In genomic region chr3:182763896-182764295, GRCh38 we compare ENCODE assay signal across 28 cellular contexts. TPM values are rescaled to one million over a fixed set of nuclear protein-coding genes. Genes with fewer than 3 reads are reported as not detected.
DNase-seq lines count a peak whose midpoint lies in the region; ATAC-seq, FAIRE-seq and TF ChIP-seq lines count a peak whose summit lies in the region.
"Had no signal": no experiment of that assay in that cellular context is flagged by ENCODE, and none has a peak within 500 bp of the region (broad histone marks: within the 10 kb centered on the region; RNA-seq: fewer than 3 reads in every experiment).

No MANE protein-coding gene starts in this region.

- no peak for FAIRE-seq in K562 (lab: Jason Lieb, UNC)
- FAIRE-seq: A204.1, D721Med, GM12878, GM12892, GM18507 had no signal

- no peak overlapping the region for H3K9ac ChIP-seq in K562 (ENCODE audit: insufficient read depth in 1 of 2, low read depth in 2 of 2, low read length in 2 of 2)
- H3K9ac ChIP-seq: BLaER1 had no signal

- no TSS peak for BruUV-seq in K562 (replicated peaks; lab: Mats Ljungman, UMichigan)

- CTCF ChIA-PET in HEK293 (lab: Yijun Ruan, JAX) (no interaction called here), K562 (lab: Yijun Ruan, JAX; ENCODE audit: low intra/inter-chr PET ratio) (no interaction called here)
- CTCF ChIA-PET in CD4-positive, alpha-beta memory T cell (lab: Charles Lee; ENCODE audit: partially characterized antibody): no interaction called here

- no peaks in the 10 kb centered on the region for H3K36me3 Mint-ChIP-seq in progenitor cell of endocrine pancreas (ENCODE audit: insufficient read depth)
- no peaks in the 10 kb centered on the region for H3K36me3 Mint-ChIP-seq in CD4-positive, alpha-beta memory T cell
- H3K36me3 Mint-ChIP-seq: CD14-positive monocyte; CD4-positive, CD25-positive, alpha-beta regulatory T cell; CD8-positive, alpha-beta T cell had no signal

- peaks cover 38% of the 10 kb centered on the region for H3K4me1 Mint-ChIP-seq in progenitor cell of endocrine pancreas (ENCODE audit: low read depth)
- no peaks in the 10 kb centered on the region for H3K4me1 Mint-ChIP-seq in CD4-positive, alpha-beta memory T cell
- H3K4me1 Mint-ChIP-seq: CD14-positive monocyte had no signal

- H3K4me3 ChIP-seq in HEK293 (ENCODE audit: low read depth, low read length) (no peak overlapping the region), K562 (no peak overlapping the region)
- H3K4me3 ChIP-seq in CD4-positive, alpha-beta memory T cell (ENCODE audit: low read length in 2 of 2): no peak overlapping the region
- H3K4me3 ChIP-seq: BLaER1, GM12878 had no signal

- no peaks in the 10 kb centered on the region for H3K4me1 ChIP-seq in HEK293 (ENCODE audit: control insufficient read depth, insufficient read depth, low read length)
- H3K4me1 ChIP-seq in K562 (replicated peaks in 1 of 2; ENCODE audit: control insufficient read depth in 2 of 2, insufficient read depth in 2 of 2, low read length in 2 of 2): peaks cover 12 to 18% of the 10 kb centered on the region in 2 experiments; a peak in 4 of 5 replicates
- H3K4me1 ChIP-seq in CD4-positive, alpha-beta memory T cell (ENCODE audit: insufficient read depth, low read length): no peaks in the 10 kb centered on the region
- H3K4me1 ChIP-seq: BE2C had no signal

- H3K9me1 ChIP-seq in K562 (ENCODE audit: control insufficient read depth, insufficient read depth, low read length): no peaks in the 10 kb centered on the region

- intact Hi-C loops in K562 (cut with micrococcal nuclease): no loop called here
- intact Hi-C loops in CD4-positive, alpha-beta memory T cell (cut with micrococcal nuclease): no loop called here

- H3K27me3 ChIP-seq in K562 (ENCODE audit: control insufficient read depth in 2 of 2, insufficient read depth in 2 of 2, low read length in 2 of 2): no peaks in the 10 kb centered on the region
- no peaks in the 10 kb centered on the region for H3K27me3 ChIP-seq in CD4-positive, alpha-beta memory T cell (ENCODE audit: insufficient read depth, low read length)
- H3K27me3 ChIP-seq: BE2C, BLaER1 had no signal

- in situ Hi-C loops in K562 (cut with MboI): no loop called here

- no peaks in the 10 kb centered on the region for H3K36me3 ChIP-seq in HEK293 (ENCODE audit: control insufficient read depth in 2 of 2, insufficient read depth in 1 of 2, low read length in 2 of 2)
- no peaks in the 10 kb centered on the region for H3K36me3 ChIP-seq in K562 (ENCODE audit: control insufficient read depth, insufficient read depth, low read length)
- no peaks in the 10 kb centered on the region for H3K36me3 ChIP-seq in CD4-positive, alpha-beta memory T cell (ENCODE audit: insufficient read depth, low read length)
- H3K36me3 ChIP-seq: BE2C, BLaER1 had no signal

- H3K4me2 ChIP-seq in K562 (ENCODE audit: insufficient read depth, low read length): no peak overlapping the region
- H3K4me2 ChIP-seq: BLaER1 had no signal

- TF ChIP-seq POLR2A in K562 (conservative IDR thresholded peaks at IDR 0.05): no peak

- H4K20me1 ChIP-seq in K562 (replicated peaks; ENCODE audit: control insufficient read depth, insufficient read depth, low read length): no peaks in the 10 kb centered on the region
- H4K20me1 ChIP-seq: BLaER1 had no signal

- no peak for TF ChIP-seq RAD21 in K562 (CRISPR knock-in tag; conservative IDR thresholded peaks at IDR 0.05 in 1 of 2, IDR thresholded peaks at IDR 0.05 in 1 of 2)

- DNase-seq in K562 (ENCODE audit: extremely low read depth in 1 of 4, low spot score in 3 of 4): no peak
- no peak for DNase-seq in progenitor cell of endocrine pancreas (ENCODE audit: low spot score, unreplicated experiment)
- no peak for DNase-seq in CD4-positive, alpha-beta memory T cell
- no peak for DNase-seq in DMS 273 treated with DMSO at 0.1 percent for 48 hours (lab: John Stamatoyannopoulos, UW)
- no peak for DNase-seq in NCI-H526 treated with DMSO at 0.1 percent for 48 hours (lab: John Stamatoyannopoulos, UW)
- no peak for DNase-seq in epidermal melanocyte (ENCODE audit: insufficient read length, low spot score)
- DNase-seq: 8988T; ACHN; BE2C; C1 segment of cervical spinal cord; Caco-2; Calu3; CD4-positive, CD25-positive, alpha-beta regulatory T cell; CD8-positive, alpha-beta T cell; DMS153; DMS53; DMS79; DND-41; EL; GDM1 had no signal

- H3K9me3 ChIP-seq in HEK293 (ENCODE audit: control insufficient read depth, insufficient read depth, low read depth, low read length) (no peaks in the 10 kb centered on the region), K562 (replicated peaks; ENCODE audit: control insufficient read depth, insufficient read depth, low read depth, low read length) (no peaks in the 10 kb centered on the region)
- H3K9me3 ChIP-seq in CD4-positive, alpha-beta memory T cell (ENCODE audit: control insufficient read depth in 1 of 2, low read length in 2 of 2): no peaks in the 10 kb centered on the region
- H3K9me3 ChIP-seq: BE2C, BLaER1, Caco-2 had no signal

- no peak overlapping the region for H3K4me3 Mint-ChIP-seq in progenitor cell of endocrine pancreas (ENCODE audit: low read depth)
- H3K4me3 Mint-ChIP-seq in CD4-positive, alpha-beta memory T cell: no peak overlapping the region
- H3K4me3 Mint-ChIP-seq: CD14-positive monocyte; CD4-positive, CD25-positive, alpha-beta regulatory T cell; CD8-positive, alpha-beta T cell had no signal

- TF ChIP-seq CTCF in HEK293 (tag by site-specific recombination; IDR thresholded peaks at IDR 0.05) (no peak), K562 (IDR thresholded peaks at IDR 0.05 in 2 of 3, conservative IDR thresholded peaks at IDR 0.05 in 1 of 3; ENCODE audit: insufficient read depth in 2 of 3, low read depth in 1 of 3, low read length in 3 of 3) (no peak), progenitor cell of endocrine pancreas (IDR thresholded peaks at IDR 0.05; ENCODE audit: unreplicated experiment) (no peak)

- no peaks in the 10 kb centered on the region for H3K79me2 ChIP-seq in K562 (ENCODE audit: control insufficient read depth, insufficient read depth, low read length)

- whole genome bisulfite sequencing in K562 (ENCODE audit: insufficient coverage, low coverage, missing lambda C conversion rate): 100% methylated on average over 2 of the region's 2 CpGs

- no peak overlapping the region for H2AFZ ChIP-seq in K562 (ENCODE audit: low read depth, low read length)

- H3K27ac ChIP-seq in HEK293 (ENCODE audit: extremely low read depth, low read depth, low read length) (no peak overlapping the region), K562 (ENCODE audit: extremely low read depth, low read depth, low read length) (no peak overlapping the region)
- no peak overlapping the region for H3K27ac ChIP-seq in CD4-positive, alpha-beta memory T cell (ENCODE audit: low read depth, low read length)
- H3K27ac ChIP-seq: BLaER1 had no signal

- POLR2A ChIA-PET in HEK293 (lab: Yijun Ruan, JAX): no interaction called here
- POLR2A ChIA-PET in K562 (lab: Yijun Ruan, JAX): interaction anchor here (0.6 kb wide), 1 partner anchor 56 kb away, joined by 3 read pairs; no protein-coding TSS in a partner anchor
- POLR2A ChIA-PET in CD4-positive, alpha-beta memory T cell (lab: Charles Lee; ENCODE audit: partially characterized antibody): no interaction called here

- no peaks in the 10 kb centered on the region for H3K27me3 Mint-ChIP-seq in progenitor cell of endocrine pancreas
- H3K27me3 Mint-ChIP-seq in CD4-positive, alpha-beta memory T cell: peaks cover 4 to 12% of the 10 kb centered on the region in 2 donors

- no peak for ATAC-seq in K562
- ATAC-seq: CD8-positive, alpha-beta T cell; GM12878 had no signal

- peak overlapping the region; percentile 77 for H3K27ac Mint-ChIP-seq in progenitor cell of endocrine pancreas
- H3K27ac Mint-ChIP-seq in CD4-positive, alpha-beta memory T cell: no peak overlapping the region
- H3K27ac Mint-ChIP-seq: CD14-positive monocyte; CD4-positive, CD25-positive, alpha-beta regulatory T cell; CD8-positive, alpha-beta T cell had no signal

- no peak for TF ChIP-seq EP300 in K562 (IDR thresholded peaks at IDR 0.05; ENCODE audit: low read length)

- H3K9me3 Mint-ChIP-seq in progenitor cell of endocrine pancreas (ENCODE audit: low read depth): peaks cover 4% of the 10 kb centered on the region
- H3K9me3 Mint-ChIP-seq in CD4-positive, alpha-beta memory T cell: no peaks in the 10 kb centered on the region
- H3K9me3 Mint-ChIP-seq: CD8-positive, alpha-beta T cell had no signal

TF ChIP-seq in K562, 482 proteins besides CTCF, POLR2A, EP300 and RAD21 (continues in another document):
- no peak for TF ChIP-seq BDP1 (IDR thresholded peaks at IDR 0.05; ENCODE audit: insufficient read depth, insufficient read length)
- TF ChIP-seq, protein P1, sequence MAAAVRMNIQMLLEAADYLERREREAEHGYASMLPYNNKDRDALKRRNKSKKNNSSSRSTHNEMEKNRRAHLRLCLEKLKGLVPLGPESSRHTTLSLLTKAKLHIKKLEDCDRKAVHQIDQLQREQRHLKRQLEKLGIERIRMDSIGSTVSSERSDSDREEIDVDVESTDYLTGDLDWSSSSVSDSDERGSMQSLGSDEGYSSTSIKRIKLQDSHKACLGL (CRISPR knock-in tag; IDR thresholded peaks at IDR 0.05; ENCODE audit: borderline replicate concordance, poor library complexity, severe bottlenecking): no peak

RNA-seq across cellular contexts. Expression of gene ATP11B, which starts 29.4 kb away (rescaled TPM):
- total RNA-seq in K562 (2011; cell fraction: chromatin; rRNA removed; ENCODE audit: low replicate concordance): 31.7 and 147 TPM in 2 replicates
- 23.2 and 28.2 TPM in 2 replicates for total RNA-seq in K562 (2011; cell fraction: nucleolus; rRNA removed)
- 65.4 and 117 TPM in 2 replicates for total RNA-seq in K562 (2011; cell fraction: nucleoplasm; rRNA removed)
- total RNA-seq in K562 (2014; rRNA removed) (39.0 and 68.7 TPM in 2 replicates), K562 (2014; rRNA removed; fragmentation: Illumina TruSeq; extraction: Trizol) (61.1 and 70.3 TPM in 2 replicates), K562 (2015; rRNA removed; fragmentation: Illumina TruSeq; extraction: Trizol) (50.3 and 55.6 TPM in 2 replicates), K562 (2021) (67.3 and 67.6 TPM in 2 replicates), progenitor cell of endocrine pancreas (119 and 127 TPM in 2 replicates)
- polyA plus RNA-seq in K562 (2011; rRNA removed) (29.3 and 41.8 TPM in 2 replicates), K562 (2014; fragmentation: Illumina TruSeq; extraction: Trizol) (33.1 and 40.2 TPM in 2 replicates), K562 (2014; fragmentation: Nextera tagmentation; extraction: Ambion mirVana) (10 to 100 TPM; 11.9 to 12.1 TPM), K562 (2014; rRNA removed) (23.6 and 27.0 TPM in 2 replicates)
- 6.7 and 16.4 TPM in 2 replicates for polyA plus RNA-seq in K562 (2011; cell fraction: cytosol; rRNA removed)
- 32.1 and 43.8 TPM in 2 replicates for polyA plus RNA-seq in K562 (2011; cell fraction: nucleus; rRNA removed)
- polyA plus RNA-seq in K562 (2012): 21.7 and 24.7 TPM in 2 replicates
- polyA minus RNA-seq in K562 (2011; rRNA and poly(A)+ RNA removed): 66.2 and 72.6 TPM in 2 replicates
- polyA minus RNA-seq in K562 (2011; cell fraction: cytosol; rRNA and poly(A)+ RNA removed): 32.9 and 52.5 TPM in 2 replicates
- 38.0 and 60.2 TPM in 2 replicates for polyA minus RNA-seq in K562 (2011; cell fraction: nucleus; rRNA and poly(A)+ RNA removed)
- total RNA-seq in CD4-positive, alpha-beta memory T cell: 100 to 1,000 TPM; 119 to 130 TPM
- 10 to 100 TPM; 37.1 to 52.2 TPM for polyA plus RNA-seq in CD4-positive, alpha-beta memory T cell
